15 cellular contexts compared by ENCODE assay signal in genomic region chr1:175234639-175235038, GRCh38. TPM values are rescaled to one million over a fixed set of nuclear protein-coding genes. Genes with fewer than 3 reads are reported as not detected.
"Had no signal": no experiment of that assay in that cellular context is flagged by ENCODE, and none has a peak within 500 bp of the region (broad histone marks: within the 10 kb centered on the region; RNA-seq: fewer than 3 reads in every experiment).

No MANE protein-coding gene starts in this region.

- FAIRE-seq: colon, urothelium cell line had no signal

- H3K27ac ChIP-seq: dorsolateral prefrontal cortex, right atrium auricular region, tibial nerve had no signal

- H3K27me3 Mint-ChIP-seq: activated naive CD8-positive, alpha-beta T cell; stimulated activated naive CD8-positive, alpha-beta T cell treated with anti-CD3 and anti-CD28 coated beads, Interleukin-15, Interleukin-2, amounts not matched to agents 100 ng/mL and 50 ng/mL, for 24 hours had no signal

- H3K4me3 Mint-ChIP-seq: activated naive CD8-positive, alpha-beta T cell; activated T-helper 1 cell treated with anti-CD3 and anti-CD28 coated beads, Interleukin-12 subunit alpha, Interleukin-12 subunit beta, Interleukin-2, Interleukin-4 antibody, amounts not matched to agents 30 ng/mL and 10 ng/mL and 1 ng/mL, durations not matched to agents 14 hours and 24 hours and 36 hours; stimulated activated naive CD8-positive, alpha-beta T cell treated with anti-CD3 and anti-CD28 coated beads, Interleukin-15, Interleukin-2, amounts not matched to agents 100 ng/mL and 50 ng/mL, for 24 hours had no signal

- ATAC-seq: activated CD4-positive, CD25-positive, alpha-beta regulatory T cell treated with anti-CD3 and anti-CD28 coated beads, Interleukin-2, amount 50 U/mL, for 24 hours had no signal

- H3K4me3 ChIP-seq: dorsolateral prefrontal cortex, right atrium auricular region, tibial nerve had no signal

- H3K27ac Mint-ChIP-seq: activated naive CD8-positive, alpha-beta T cell; activated T-helper 1 cell treated with anti-CD3 and anti-CD28 coated beads, Interleukin-12 subunit alpha, Interleukin-12 subunit beta, Interleukin-2, Interleukin-4 antibody, amounts not matched to agents 30 ng/mL and 10 ng/mL and 1 ng/mL, durations not matched to agents 14 hours and 24 hours and 36 hours; stimulated activated naive CD8-positive, alpha-beta T cell treated with anti-CD3 and anti-CD28 coated beads, Interleukin-15, Interleukin-2, amounts not matched to agents 100 ng/mL and 50 ng/mL, for 24 hours; T-helper 2 cell treated with Interferon-gamma antibody and Interleukin-4, amounts not matched to agents 5 μg/mL and 100 μg/mL, for 36 hours had no signal

- H3K27me3 ChIP-seq: dorsolateral prefrontal cortex, right atrium auricular region, tibial nerve had no signal

- H3K4me1 ChIP-seq: right atrium auricular region, tibial nerve had no signal

- H3K36me3 ChIP-seq: right atrium auricular region, tibial nerve had no signal

- DNase-seq: activated gamma-delta T cell treated with Interleukin-2 at 50 U/mL for 16 hours; amniotic stem cell; central memory CD4-positive, alpha-beta T cell; dorsolateral prefrontal cortex; stimulated activated CD4-positive, alpha-beta T cell treated with anti-CD3 and anti-CD28 coated beads, Interleukin-2, amount 100 ng/mL, for 24 hours had no signal

RNA-seq across cellular contexts. Expression of gene KIAA0040, which starts 42.1 kb away (rescaled TPM):
- polyA plus RNA-seq: neural cell had no signal
